ENCODE assay signal across 28 cellular contexts in the genomic region with DNA sequence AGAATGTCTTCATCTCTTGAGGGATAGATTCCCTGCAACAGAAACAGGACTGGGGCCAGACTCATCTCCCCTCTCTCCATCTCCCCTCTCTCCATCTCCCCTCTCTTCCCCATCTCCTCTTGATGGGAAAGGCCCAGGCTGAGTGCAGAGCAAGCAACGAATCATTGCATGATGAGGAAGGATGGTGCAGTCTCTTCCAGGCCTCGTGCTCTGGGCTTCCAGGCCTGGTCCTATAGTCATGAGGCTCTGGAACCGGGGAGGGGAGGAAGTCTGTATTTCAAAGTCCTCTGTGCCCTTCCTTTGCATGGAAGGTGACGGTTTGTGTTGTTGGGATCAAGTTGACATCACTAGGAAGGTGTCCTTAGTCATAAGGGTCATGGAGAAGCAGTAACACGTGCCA.
"Had no signal": no experiment of that assay in that cellular context is flagged by ENCODE, and none has a peak within 500 bp of the region (broad histone marks: within the 10 kb centered on the region; RNA-seq: fewer than 3 reads in every experiment).

No MANE protein-coding gene starts in this region.

- H3K36me3 Mint-ChIP-seq: stimulated activated effector memory CD8-positive, alpha-beta T cell treated with anti-CD3 and anti-CD28 coated beads, Interleukin-12 subunit alpha, Interleukin-12 subunit beta, amount 100 ng/mL, for 72 hours; stimulated activated memory B cell treated with anti-CD40 and anti-IgM and Interleukin-4, amounts not matched to agents 10 μg/mL and 1 μg/mL and 100 μg/mL, for 72 hours; stimulated activated naive B cell treated with anti-CD40 and anti-IgM and Interleukin-4, amounts not matched to agents 10 μg/mL and 1 μg/mL and 100 μg/mL, for 72 hours; type B pancreatic cell had no signal

- H3K4me3 ChIP-seq: stomach, suprapubic skin, testis, thoracic aorta, thyroid gland, tibial artery, tibial nerve, transverse colon, upper lobe of left lung, upper lobe of right lung, uterus, vagina had no signal

- H3K9me3 Mint-ChIP-seq: stimulated activated effector memory CD8-positive, alpha-beta T cell treated with anti-CD3 and anti-CD28 coated beads, Interleukin-12 subunit alpha, Interleukin-12 subunit beta, amount 100 ng/mL, for 72 hours; stimulated activated memory B cell treated with anti-CD40 and anti-IgM and Interleukin-4, amounts not matched to agents 10 μg/mL and 1 μg/mL and 100 μg/mL, for 72 hours; stimulated activated naive B cell treated with anti-CD40 and anti-IgM and Interleukin-4, amounts not matched to agents 10 μg/mL and 1 μg/mL and 100 μg/mL, for 72 hours; stimulated activated naive CD8-positive, alpha-beta T cell treated with anti-CD3 and anti-CD28 coated beads, Interleukin-15, Interleukin-2, amounts not matched to agents 100 ng/mL and 50 ng/mL, for 24 hours; type B pancreatic cell had no signal

- H3K27ac Mint-ChIP-seq: stimulated activated effector memory CD8-positive, alpha-beta T cell treated with anti-CD3 and anti-CD28 coated beads, Interleukin-12 subunit alpha, Interleukin-12 subunit beta, amount 100 ng/mL, for 72 hours; stimulated activated memory B cell treated with anti-CD40 and anti-IgM and Interleukin-4, amounts not matched to agents 10 μg/mL and 1 μg/mL and 100 μg/mL, for 72 hours; stimulated activated naive B cell treated with anti-CD40 and anti-IgM and Interleukin-4, amounts not matched to agents 10 μg/mL and 1 μg/mL and 100 μg/mL, for 72 hours; stimulated activated naive CD8-positive, alpha-beta T cell treated with anti-CD3 and anti-CD28 coated beads, Interleukin-15, amount 100 ng/mL, for 72 hours; stimulated activated naive CD8-positive, alpha-beta T cell treated with anti-CD3 and anti-CD28 coated beads, Interleukin-15, Interleukin-2, amounts not matched to agents 100 ng/mL and 50 ng/mL, for 24 hours; type B pancreatic cell had no signal

- H3K36me3 ChIP-seq: stomach, suprapubic skin, thoracic aorta, thyroid gland, tibial artery, tibial nerve, transverse colon, upper lobe of left lung, upper lobe of right lung, uterus, vagina had no signal

- H3K27ac ChIP-seq: stomach, suprapubic skin, testis, thoracic aorta, thyroid gland, tibial artery, tibial nerve, transverse colon, upper lobe of left lung, upper lobe of right lung, uterus, vagina had no signal

- DNase-seq: stimulated activated CD4-positive, alpha-beta T cell treated with anti-CD3 and anti-CD28 coated beads, Interleukin-2, amount 100 ng/mL, for 48 hours; stimulated activated CD4-positive, alpha-beta T cell treated with anti-CD3 and anti-CD28 coated beads, Interleukin-4, amount 100 ng/mL, for 1 hour; stimulated activated CD4-positive, alpha-beta T cell treated with anti-CD3 and anti-CD28 coated beads, Interleukin-4, amount 100 ng/mL, for 24 hours; stimulated activated CD4-positive, alpha-beta T cell treated with anti-CD3 and anti-CD28 coated beads, Interleukin-4, amount 100 ng/mL, for 4 hours; stimulated activated CD8-positive, alpha-beta memory T cell treated with anti-CD3 and anti-CD28 coated beads, Interleukin-4, amount 100 ng/mL, for 48 hours; stimulated activated naive B cell treated with anti-CD40 and anti-IgM and Interleukin-4, amounts not matched to agents 10 μg/mL and 1 μg/mL and 100 μg/mL, for 72 hours; stimulated activated naive CD4-positive, alpha-beta T cell; stimulated activated naive CD4-positive, alpha-beta T cell treated with Interleukin-2 at 50 U/mL for 16 hours; stimulated activated naive CD8-positive, alpha-beta T cell treated with anti-CD3 and anti-CD28 coated beads, Interleukin-15, amount 100 ng/mL, for 72 hours; stimulated activated naive CD8-positive, alpha-beta T cell treated with anti-CD3 and anti-CD28 coated beads, Interleukin-15, Interleukin-2, amounts not matched to agents 100 U/mL and 50 U/mL, for 24 hours; stomach; substantia nigra; testis; thyroid gland; tibial artery; transverse colon; trophoblast cell; upper lobe of left lung; upper lobe of right lung; uterus had no signal

- H3K27me3 Mint-ChIP-seq: stimulated activated memory B cell treated with anti-CD40 and anti-IgM and Interleukin-4, amounts not matched to agents 10 μg/mL and 1 μg/mL and 100 μg/mL, for 72 hours; stimulated activated naive B cell treated with anti-CD40 and anti-IgM and Interleukin-4, amounts not matched to agents 10 μg/mL and 1 μg/mL and 100 μg/mL, for 72 hours; stimulated activated naive CD8-positive, alpha-beta T cell treated with anti-CD3 and anti-CD28 coated beads, Interleukin-15, Interleukin-2, amounts not matched to agents 100 ng/mL and 50 ng/mL, for 24 hours; type B pancreatic cell had no signal

- H3K27me3 ChIP-seq: stomach, suprapubic skin, testis, thyroid gland, tibial artery, tibial nerve, transverse colon, upper lobe of left lung, upper lobe of right lung, uterus, vagina had no signal

- H3K9me3 ChIP-seq: stomach, suprapubic skin, testis, thoracic aorta, thyroid gland, tibial artery, transverse colon, upper lobe of left lung, upper lobe of right lung, uterus, vagina had no signal

- ATAC-seq: stimulated activated effector memory CD8-positive, alpha-beta T cell treated with anti-CD3 and anti-CD28 coated beads, Interleukin-12 subunit alpha, Interleukin-12 subunit beta, amount 100 ng/mL, for 72 hours; stimulated activated memory B cell treated with anti-CD40 and anti-IgM and Interleukin-4, amounts not matched to agents 10 μg/mL and 1 μg/mL and 100 μg/mL, for 72 hours; stimulated activated naive B cell treated with anti-CD40 and anti-IgM and Interleukin-4, amounts not matched to agents 10 μg/mL and 1 μg/mL and 100 μg/mL, for 72 hours; stimulated activated naive CD8-positive, alpha-beta T cell treated with anti-CD3 and anti-CD28 coated beads, Interleukin-15, amount 100 ng/mL, for 72 hours; stimulated activated naive CD8-positive, alpha-beta T cell treated with anti-CD3 and anti-CD28 coated beads, Interleukin-15, Interleukin-2, amounts not matched to agents 100 U/mL and 50 U/mL, for 24 hours; upper lobe of right lung had no signal

- H3K4me3 Mint-ChIP-seq: stimulated activated effector memory CD8-positive, alpha-beta T cell treated with anti-CD3 and anti-CD28 coated beads, Interleukin-12 subunit alpha, Interleukin-12 subunit beta, amount 100 ng/mL, for 72 hours; stimulated activated memory B cell treated with anti-CD40 and anti-IgM and Interleukin-4, amounts not matched to agents 10 μg/mL and 1 μg/mL and 100 μg/mL, for 72 hours; stimulated activated naive B cell treated with anti-CD40 and anti-IgM and Interleukin-4, amounts not matched to agents 10 μg/mL and 1 μg/mL and 100 μg/mL, for 72 hours; stimulated activated naive CD8-positive, alpha-beta T cell treated with anti-CD3 and anti-CD28 coated beads, Interleukin-15, amount 100 ng/mL, for 72 hours; stimulated activated naive CD8-positive, alpha-beta T cell treated with anti-CD3 and anti-CD28 coated beads, Interleukin-15, Interleukin-2, amounts not matched to agents 100 ng/mL and 50 ng/mL, for 24 hours; type B pancreatic cell had no signal

- H3K4me1 ChIP-seq: suprapubic skin, testis, tibial artery, tibial nerve, upper lobe of left lung, upper lobe of right lung, uterus, vagina had no signal
